15 cellular contexts compared by ENCODE assay signal in the genomic region with DNA sequence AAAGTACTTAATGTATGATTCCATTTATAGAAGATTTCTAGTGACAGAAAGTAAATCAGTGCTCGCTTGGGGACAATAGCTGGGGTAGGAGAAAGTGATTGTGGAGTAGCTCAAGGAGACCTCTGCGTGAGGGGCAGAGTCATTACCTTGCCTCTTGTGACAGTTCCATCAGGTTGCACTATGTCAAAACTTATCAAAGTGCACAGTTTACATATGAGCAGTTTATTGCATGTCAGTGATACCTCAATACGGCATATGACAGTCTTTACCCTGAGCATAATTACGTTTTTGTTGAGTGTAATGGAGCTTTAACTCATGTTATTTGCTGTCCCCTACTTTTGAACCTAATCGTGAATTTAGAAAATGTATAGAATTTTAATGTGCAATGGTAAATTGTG.
"Had no signal": no experiment of that assay in that cellular context is flagged by ENCODE, and none has a peak within 500 bp of the region (broad histone marks: within the 10 kb centered on the region; RNA-seq: fewer than 3 reads in every experiment).

No MANE protein-coding gene starts in this region.

- H3K36me3 ChIP-seq: left lung, tibial nerve had no signal

- ATAC-seq: left lung; right cardiac atrium; stimulated activated naive CD8-positive, alpha-beta T cell treated with anti-CD3 and anti-CD28 coated beads, Interleukin-15, Interleukin-2, amounts not matched to agents 100 U/mL and 50 U/mL, for 24 hours had no signal

- H3K27me3 ChIP-seq: left lung, tibial nerve had no signal

- H3K9me3 ChIP-seq: left lung, psoas muscle, tibial nerve had no signal

- DNase-seq: activated B cell treated with CpG ODN at 0.5 μM for 24 hours; activated CD4-positive, alpha-beta memory T cell treated with anti-CD3 and anti-CD28 coated beads for 36 hours; activated CD4-positive, alpha-beta T cell treated with anti-CD3 and anti-CD28 coated beads for 4 hours; activated gamma-delta T cell treated with Interleukin-2 at 50 U/mL for 16 hours; activated T-cell treated with anti-CD3 and anti-CD28 coated beads for 4 hours; effector CD4-positive, alpha-beta T cell; psoas muscle; stimulated activated CD4-positive, alpha-beta T cell treated with anti-CD3 and anti-CD28 coated beads, Interleukin-2, amount 100 ng/mL, for 24 hours; stimulated activated naive CD8-positive, alpha-beta T cell treated with anti-CD3 and anti-CD28 coated beads, Interleukin-15, Interleukin-2, amounts not matched to agents 100 U/mL and 50 U/mL, for 24 hours; substantia nigra had no signal

- FAIRE-seq: frontal cortex, urothelium cell line had no signal

- H3K4me3 ChIP-seq: left lung, psoas muscle, tibial nerve had no signal

- H3K27ac ChIP-seq: left lung, psoas muscle, tibial nerve had no signal

- H3K4me1 ChIP-seq: left lung had no signal
